26 cellular contexts compared by ENCODE assay signal in the genomic region with DNA sequence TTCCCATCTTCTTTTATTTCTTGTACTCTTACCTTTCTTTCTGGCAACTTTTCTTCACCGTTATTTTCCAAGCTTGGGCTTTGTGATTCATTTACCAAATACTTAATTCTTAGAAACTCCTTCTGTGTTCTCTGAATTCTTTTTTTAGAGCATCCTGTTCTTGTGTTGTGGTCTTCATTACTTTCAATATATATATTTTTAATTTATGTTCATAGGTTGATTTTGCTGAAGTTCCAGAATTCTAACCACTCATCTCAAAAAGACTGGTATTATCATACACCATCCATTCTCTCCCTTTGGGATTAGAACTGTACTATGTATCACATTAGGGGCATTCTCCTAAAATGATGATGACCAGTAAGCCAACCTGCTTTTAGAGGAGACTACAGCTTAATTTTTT.
DNase-seq lines count a peak whose midpoint lies in the region; ATAC-seq and TF ChIP-seq lines count a peak whose summit lies in the region.
"Had no signal": no experiment of that assay in that cellular context is flagged by ENCODE, and none has a peak within 500 bp of the region (broad histone marks: within the 10 kb centered on the region; RNA-seq: fewer than 3 reads in every experiment).

No MANE protein-coding gene starts in this region.

- H3K4me1 Mint-ChIP-seq in CD4-positive, alpha-beta T cell (ENCODE audit: low read depth): peaks cover 31% of the 10 kb centered on the region
- H3K4me1 Mint-ChIP-seq in CD4-positive, alpha-beta memory T cell: peaks cover 11 to 32% (median 19%) of the 10 kb centered on the region in 4 donors
- peaks cover 59% of the 10 kb centered on the region for H3K4me1 Mint-ChIP-seq in activated CD8-positive, alpha-beta T cell treated with anti-CD3 and anti-CD28 coated beads for 36 hours (ENCODE audit: low read depth)
- peaks cover 11 to 23% of the 10 kb centered on the region in 2 donors for H3K4me1 Mint-ChIP-seq in effector memory CD8-positive, alpha-beta T cell (ENCODE audit: low read depth in 2 of 2)

- no peak overlapping the region for H3K27ac ChIP-seq in CD4-positive, alpha-beta T cell (ENCODE audit: low read depth, low read length)
- no peak overlapping the region for H3K27ac ChIP-seq in CD4-positive, alpha-beta memory T cell (ENCODE audit: low read depth, low read length)
- H3K27ac ChIP-seq: gastrocnemius medialis, left lung, sigmoid colon, SJCRH30, thoracic aorta had no signal

- ATAC-seq in CD4-positive, alpha-beta T cell (ENCODE audit: poor library complexity): no peak
- peak; percentile 52 for ATAC-seq in activated CD8-positive, alpha-beta T cell treated with anti-CD3 and anti-CD28 coated beads for 36 hours
- ATAC-seq in effector memory CD8-positive, alpha-beta T cell (replicated peaks): no peak
- ATAC-seq: gastrocnemius medialis, left lung had no signal

- H3K4me1 ChIP-seq in CD4-positive, alpha-beta memory T cell (ENCODE audit: insufficient read depth, low read length): peaks cover 13% of the 10 kb centered on the region
- H3K4me1 ChIP-seq: gastrocnemius medialis, left lung, sigmoid colon had no signal

- CTCF ChIA-PET in CD4-positive, alpha-beta T cell (lab: Charles Lee): no interaction called here
- CTCF ChIA-PET in CD4-positive, alpha-beta memory T cell (lab: Charles Lee; ENCODE audit: partially characterized antibody): no interaction called here
- CTCF ChIA-PET in activated CD8-positive, alpha-beta T cell treated with anti-CD3 and anti-CD28 coated beads for 36 hours (lab: Charles Lee): no interaction called here

- no peaks in the 10 kb centered on the region for H3K36me3 ChIP-seq in CD4-positive, alpha-beta memory T cell (ENCODE audit: insufficient read depth, low read length)
- H3K36me3 ChIP-seq: gastrocnemius medialis, left lung, sigmoid colon, SJCRH30, thoracic aorta had no signal

- H3K27ac Mint-ChIP-seq in CD4-positive, alpha-beta T cell: peak overlapping the region; percentile 37
- H3K27ac Mint-ChIP-seq in CD4-positive, alpha-beta memory T cell: peak overlapping the region in 4 of 7 donors; percentile 32 to 88 (median 67)
- peak overlapping the region; percentile 94 for H3K27ac Mint-ChIP-seq in activated CD8-positive, alpha-beta T cell treated with anti-CD3 and anti-CD28 coated beads for 36 hours
- peak overlapping the region; percentile 42 to 49 for H3K27ac Mint-ChIP-seq in effector memory CD8-positive, alpha-beta T cell
- H3K27ac Mint-ChIP-seq: progenitor cell of endocrine pancreas had no signal

- H3K36me3 Mint-ChIP-seq in CD4-positive, alpha-beta T cell (ENCODE audit: low read depth): no peaks in the 10 kb centered on the region
- peaks cover 1 to 4% of the 10 kb centered on the region in 2 donors for H3K36me3 Mint-ChIP-seq in CD4-positive, alpha-beta memory T cell
- H3K36me3 Mint-ChIP-seq in activated CD8-positive, alpha-beta T cell treated with anti-CD3 and anti-CD28 coated beads for 36 hours (ENCODE audit: low read depth): peaks cover 60% of the 10 kb centered on the region
- H3K36me3 Mint-ChIP-seq in effector memory CD8-positive, alpha-beta T cell (ENCODE audit: insufficient read depth): no peaks in the 10 kb centered on the region

- peaks cover 2% of the 10 kb centered on the region for H3K9me3 Mint-ChIP-seq in CD4-positive, alpha-beta T cell
- peaks cover 0 to 2% (median 0%) of the 10 kb centered on the region in 8 donors for H3K9me3 Mint-ChIP-seq in CD4-positive, alpha-beta memory T cell
- H3K9me3 Mint-ChIP-seq in activated CD8-positive, alpha-beta T cell treated with anti-CD3 and anti-CD28 coated beads for 36 hours: peaks cover 15% of the 10 kb centered on the region
- no peaks in the 10 kb centered on the region for H3K9me3 Mint-ChIP-seq in effector memory CD8-positive, alpha-beta T cell

- TF ChIP-seq CTCF in CD4-positive, alpha-beta T cell (IDR thresholded peaks at IDR 0.05): no peak
- TF ChIP-seq CTCF in activated CD8-positive, alpha-beta T cell treated with anti-CD3 and anti-CD28 coated beads for 36 hours (IDR thresholded peaks at IDR 0.05): no peak

- intact Hi-C loops in CD4-positive, alpha-beta T cell (cut with DNase I, micrococcal nuclease): no loop called here
- intact Hi-C loops in CD4-positive, alpha-beta memory T cell (cut with micrococcal nuclease): no loop called here
- intact Hi-C loops in activated CD8-positive, alpha-beta T cell treated with anti-CD3 and anti-CD28 coated beads for 36 hours (cut with micrococcal nuclease): loop anchor here (5.0 kb wide), 1 partner anchor 101 kb away; no protein-coding TSS in a partner anchor

- H3K27me3 ChIP-seq in CD4-positive, alpha-beta T cell (ENCODE audit: control insufficient read depth, insufficient read depth, low read length): no peaks in the 10 kb centered on the region
- no peaks in the 10 kb centered on the region for H3K27me3 ChIP-seq in CD4-positive, alpha-beta memory T cell (ENCODE audit: insufficient read depth, low read length)
- H3K27me3 ChIP-seq: gastrocnemius medialis, left lung, sigmoid colon, SJCRH30 had no signal

- H3K27me3 Mint-ChIP-seq in CD4-positive, alpha-beta T cell: no peaks in the 10 kb centered on the region
- H3K27me3 Mint-ChIP-seq in CD4-positive, alpha-beta memory T cell: no peaks in the 10 kb centered on the region
- H3K27me3 Mint-ChIP-seq in activated CD8-positive, alpha-beta T cell treated with anti-CD3 and anti-CD28 coated beads for 36 hours: no peaks in the 10 kb centered on the region
- no peaks in the 10 kb centered on the region for H3K27me3 Mint-ChIP-seq in effector memory CD8-positive, alpha-beta T cell
- H3K27me3 Mint-ChIP-seq: progenitor cell of endocrine pancreas had no signal

- POLR2A ChIA-PET in CD4-positive, alpha-beta T cell (lab: Charles Lee): no interaction called here
- POLR2A ChIA-PET in CD4-positive, alpha-beta memory T cell (lab: Charles Lee; ENCODE audit: partially characterized antibody): no interaction called here
- POLR2A ChIA-PET in activated CD8-positive, alpha-beta T cell treated with anti-CD3 and anti-CD28 coated beads for 36 hours (lab: Charles Lee): interaction anchor here (0.9 kb wide), 1 partner anchor 12 kb away, joined by 3 read pairs; no protein-coding TSS in a partner anchor

- no peaks in the 10 kb centered on the region for H3K9me3 ChIP-seq in CD4-positive, alpha-beta T cell (ENCODE audit: control insufficient read depth, low read length)
- H3K9me3 ChIP-seq in CD4-positive, alpha-beta memory T cell (ENCODE audit: control insufficient read depth in 1 of 2, low read length in 2 of 2): no peaks in the 10 kb centered on the region
- H3K9me3 ChIP-seq: gastrocnemius medialis, sigmoid colon, SJCRH30, thoracic aorta had no signal

- DNase-seq in CD4-positive, alpha-beta T cell: no peak
- DNase-seq in CD4-positive, alpha-beta memory T cell: no peak
- DNase-seq in activated CD8-positive, alpha-beta T cell treated with anti-CD3 and anti-CD28 coated beads for 36 hours: no peak
- DNase-seq in effector memory CD8-positive, alpha-beta T cell: no peak
- DNase-seq in MV-4-11 (lab: John Stamatoyannopoulos, UW) (no peak), NOMO-1 (lab: John Stamatoyannopoulos, UW; ENCODE audit: unreplicated experiment in 2 of 2) (no peak), kidney tubule cell (ENCODE audit: low spot score) (no peak)
- DNase-seq: activated CD8-positive, alpha-beta memory T cell treated with anti-CD3 and anti-CD28 coated beads, Interleukin-2, amount 50 U/mL, for 4 hours; central memory CD4-positive, alpha-beta T cell; DMS153; gastrocnemius medialis; GOT3; hypothalamus; KBM-7; left lung; mesenchymal stem cell; NCI-H1417; NCI-H2029 treated with DMSO at 0.1 percent for 48 hours; NCI-H2227 treated with DMSO at 0.1 percent for 48 hours; NCI-H69; sigmoid colon; SJCRH30; stimulated activated CD4-positive, alpha-beta T cell treated with anti-CD3 and anti-CD28 coated beads, Interleukin-4, amount 100 ng/mL, for 4 hours; stimulated activated naive CD4-positive, alpha-beta T cell had no signal

- H3K4me3 ChIP-seq in CD4-positive, alpha-beta memory T cell (ENCODE audit: low read length in 2 of 2): no peak overlapping the region
- H3K4me3 ChIP-seq: gastrocnemius medialis, left lung, sigmoid colon, SJCRH30, thoracic aorta had no signal

- peak overlapping the region; percentile 17 for H3K4me3 Mint-ChIP-seq in CD4-positive, alpha-beta T cell
- H3K4me3 Mint-ChIP-seq in CD4-positive, alpha-beta memory T cell: peak overlapping the region in 6 of 8 donors; percentile 47 to 78 (median 62)
- H3K4me3 Mint-ChIP-seq in activated CD8-positive, alpha-beta T cell treated with anti-CD3 and anti-CD28 coated beads for 36 hours: peak overlapping the region; percentile 31
- peak overlapping the region; percentile 35 to 61 for H3K4me3 Mint-ChIP-seq in effector memory CD8-positive, alpha-beta T cell

Comparison
In these comparisons a context has a peak if more than half of its experiments do, and no peak if none do; other contexts are left out.
1. H3K27ac Mint-ChIP-seq: peak in every context shown above with its lines; median percentile 94 in activated CD8-positive, alpha-beta T cell treated with anti-CD3 and anti-CD28 coated beads for 36 hours; 67 in CD4-positive, alpha-beta memory T cell; 46 in effector memory CD8-positive, alpha-beta T cell; 37 in CD4-positive, alpha-beta T cell.